In the genomic region with DNA sequence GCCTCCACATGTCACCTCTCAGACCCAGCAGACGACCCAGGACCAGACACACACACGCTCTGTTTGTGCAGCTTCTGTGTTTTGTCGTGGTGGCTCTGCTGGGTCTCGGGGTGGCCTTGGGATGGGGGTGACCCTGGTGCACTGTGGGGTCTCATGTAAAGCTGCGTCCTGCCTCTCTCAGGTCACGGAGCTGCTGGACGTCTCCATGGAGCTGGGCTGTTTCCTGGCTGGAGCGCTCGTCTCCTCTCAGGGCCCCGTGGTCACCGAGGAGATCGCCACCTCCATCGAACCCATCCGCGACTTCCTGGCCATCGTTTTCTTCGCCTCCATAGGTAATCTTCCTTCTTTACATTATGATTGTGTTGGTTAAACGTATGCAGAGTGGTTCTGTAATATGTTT, we compare ENCODE assay signal across 19 cellular contexts. TPM values are rescaled to one million over a fixed set of nuclear protein-coding genes. Genes with fewer than 3 reads are reported as not detected.
DNase-seq lines count a peak whose midpoint lies in the region; TF ChIP-seq lines count a peak whose summit lies in the region.
"Had no signal": no experiment of that assay in that cellular context is flagged by ENCODE, and none has a peak within 500 bp of the region (broad histone marks: within the 10 kb centered on the region; RNA-seq: fewer than 3 reads in every experiment).

No MANE protein-coding gene starts in this region.

- H3K9ac ChIP-seq in endodermal cell (ENCODE audit: extremely low read depth, low read length, poor library complexity, severe bottlenecking) (no peak overlapping the region), MM.1S (ENCODE audit: low read length) (no peak overlapping the region)

- 94 to 99% methylated on average over 9 to 17 of the region's 18 CpGs for WGBS in endodermal cell (ENCODE audit: insufficient coverage in 1 of 2, insufficient read length in 1 of 2), 2 experiments

- DNase-seq in cardiac septum (ENCODE audit: low spot score) (peak; percentile 27), right atrium auricular region (ENCODE audit: low spot score) (no peak), endodermal cell (no peak), posterior vena cava (ENCODE audit: low spot score) (peak; percentile 54), NCI-H2227 treated with DMSO at 0.1 percent for 48 hours (lab: John Stamatoyannopoulos, UW) (no peak), AG20443 (ENCODE audit: low spot score) (no peak), MM.1S (no peak)
- DNase-seq: 8988T, AML-193, DMS53, GDM1, GOT3, Kasumi-1, NCI-H1417 treated with DMSO at 0.1 percent for 48 hours, NCI-H187 treated with DMSO at 0.1 percent for 48 hours, NCI-H2107, NCI-H510A treated with DMSO at 0.1 percent for 48 hours, NCI-H774 had no signal

- intact Hi-C loops in cardiac septum (cut with DNase I) (no loop called here), posterior vena cava (cut with DNase I) (no loop called here)

- H3K27ac Mint-ChIP-seq in endodermal cell = peak overlapping the region; percentile 42

- H3K27me3 Mint-ChIP-seq in endodermal cell (ENCODE audit: insufficient read depth) = no peaks in the 10 kb centered on the region

- no peak overlapping the region for H3K4me2 ChIP-seq in MM.1S (ENCODE audit: low read depth, low read length)

- H3K4me1 ChIP-seq in right atrium auricular region = peaks cover 0 to 3% of the 10 kb centered on the region in 2 donors
- H3K4me1 ChIP-seq in endodermal cell (ENCODE audit: control insufficient read depth, insufficient read depth, low read length) = no peaks in the 10 kb centered on the region
- H3K4me1 ChIP-seq in MM.1S (ENCODE audit: low read length) = no peaks in the 10 kb centered on the region

- no peak overlapping the region for H3K4me3 Mint-ChIP-seq in endodermal cell

- no peak overlapping the region for H3K4me3 ChIP-seq in right atrium auricular region
- H3K4me3 ChIP-seq in endodermal cell (ENCODE audit: low read length) = no peak overlapping the region
- no peak overlapping the region for H3K4me3 ChIP-seq in MM.1S (ENCODE audit: low read length)
- H3K4me3 ChIP-seq: SJSA1 had no signal

- no peak overlapping the region for H2AFZ ChIP-seq in MM.1S (ENCODE audit: low read length)

- H4K20me1 ChIP-seq in MM.1S (ENCODE audit: insufficient read depth, low read length) = no peaks in the 10 kb centered on the region

- no peaks in the 10 kb centered on the region for H3F3A ChIP-seq in MM.1S (ENCODE audit: insufficient read depth, low read length)

- no peaks in the 10 kb centered on the region; the same call in 1 of the 2 replicates for H3K79me2 ChIP-seq in MM.1S (ENCODE audit: low read length)

- H3K4me1 Mint-ChIP-seq in endodermal cell = peaks cover 2% of the 10 kb centered on the region

- no peaks in the 10 kb centered on the region for H3K9me2 ChIP-seq in MM.1S (replicated peaks; ENCODE audit: insufficient read depth, low read length)

- TF ChIP-seq CTCF in right atrium auricular region (IDR thresholded peaks at IDR 0.05) (no peak), endodermal cell (conservative IDR thresholded peaks at IDR 0.05) (no peak), MM.1S (IDR thresholded peaks at IDR 0.05; ENCODE audit: low read length) (no peak)

- H3K9me3 Mint-ChIP-seq in endodermal cell = no peaks in the 10 kb centered on the region

- peaks cover 70% of the 10 kb centered on the region for H3K36me3 Mint-ChIP-seq in endodermal cell (ENCODE audit: low read depth)

- no peaks in the 10 kb centered on the region for H3K9me3 ChIP-seq in right atrium auricular region
- H3K9me3 ChIP-seq in endodermal cell (ENCODE audit: control insufficient read depth, low read length) = no peaks in the 10 kb centered on the region
- H3K9me3 ChIP-seq in MM.1S (replicated peaks; ENCODE audit: insufficient read depth, low read length) = no peaks in the 10 kb centered on the region

- H3K27ac ChIP-seq in right atrium auricular region (no peak overlapping the region), endodermal cell (ENCODE audit: low read depth, low read length) (no peak overlapping the region), MM.1S (ENCODE audit: low read length) (no peak overlapping the region)
- H3K27ac ChIP-seq: SJSA1 had no signal

- H3K36me3 ChIP-seq in right atrium auricular region (peaks cover 4% of the 10 kb centered on the region), endodermal cell (ENCODE audit: control insufficient read depth, insufficient read depth, low read length) (peaks cover 16% of the 10 kb centered on the region), MM.1S (replicated peaks; ENCODE audit: insufficient read depth, low read length) (no peaks in the 10 kb centered on the region)

- no peaks in the 10 kb centered on the region for H3K27me3 ChIP-seq in right atrium auricular region
- no peaks in the 10 kb centered on the region for H3K27me3 ChIP-seq in endodermal cell (ENCODE audit: control insufficient read depth, insufficient read depth, low read length, poor library complexity, severe bottlenecking)
- no peaks in the 10 kb centered on the region for H3K27me3 ChIP-seq in MM.1S (replicated peaks; ENCODE audit: insufficient read depth, low read length)
- H3K27me3 ChIP-seq: SJSA1 had no signal

RNA-seq across cellular contexts. Expression of a gene that starts 45.4 kb away (rescaled TPM):
- total RNA-seq in cardiac septum (38.8 TPM), right atrium auricular region (10 to 100 TPM; 34.4 to 40.4 TPM), endodermal cell (10 to 100 TPM; 74.8 to 76.1 TPM), posterior vena cava (10 to 100 TPM; 36.6 to 40.3 TPM)
- 84.3 TPM for polyA plus RNA-seq in endodermal cell (2013, experiment 1 of 2)
- polyA plus RNA-seq in endodermal cell (2013, experiment 2 of 2) = 82.9 TPM

RNA-seq across cellular contexts. Expression of a gene that starts 48.7 kb away (rescaled TPM):
- total RNA-seq in cardiac septum (134 TPM), right atrium auricular region (10 to 100 TPM; 45.3 to 65.5 TPM), endodermal cell (10 to 100 TPM; 35.8 to 44.7 TPM), posterior vena cava (10 to 100 TPM; 12.7 to 16.9 TPM)
- 23.4 TPM for polyA plus RNA-seq in endodermal cell (2013, experiment 1 of 2)
- 23.9 TPM for polyA plus RNA-seq in endodermal cell (2013, experiment 2 of 2)

Comparison
In these comparisons a context has a peak if more than half of its experiments do, and no peak if none do; other contexts are left out.
1. DNase-seq: peak in cardiac septum (single experiment) and posterior vena cava (single experiment); none in right atrium auricular region (single experiment), endodermal cell (single experiment), NCI-H2227 treated with DMSO at 0.1 percent for 48 hours (single experiment), AG20443 (single experiment) and MM.1S (single experiment).